8 cellular contexts compared by ENCODE assay signal in genomic region chr3:13009132-13009945, GRCh38.
DNase-seq lines count a peak whose midpoint lies in the region; ATAC-seq, FAIRE-seq and TF ChIP-seq lines count a peak whose summit lies in the region.

No MANE protein-coding gene starts in this region.

- WGBS in HepG2 (ENCODE audit: low lambda C conversion rate) = 94% methylated on average over 7 of the region's 16 CpGs
- 86% methylated on average over 13 of the region's 16 CpGs for WGBS in mammary epithelial cell (ENCODE audit: low coverage, missing lambda C conversion rate)

- no TSS peak for BruUV-seq in HepG2 (replicated peaks; lab: Mats Ljungman, UMichigan)
- BruUV-seq in mammary epithelial cell (replicated peaks; lab: Mats Ljungman, UMichigan) = no TSS peak

- H3K9me3 Mint-ChIP-seq in activated T-cell treated with anti-CD3 and anti-CD28 coated beads, Interleukin-2, amount 50 U/mL, for 4 hours = no peaks in the 10 kb centered on the region

- dilution Hi-C loops in mammary epithelial cell (cut with HindIII; ENCODE audit: low sequenced_read_pairs) = no loop called here

- H3K4me1 Mint-ChIP-seq in activated T-cell treated with anti-CD3 and anti-CD28 coated beads, Interleukin-2, amount 50 U/mL, for 4 hours (ENCODE audit: low read depth) = peaks cover 96% of the 10 kb centered on the region

- H4K20me1 ChIP-seq in HepG2 (ENCODE audit: insufficient read depth, low read length) (0 out of 2 replicates have a peak, but pooled peaks cover 4% of the 10 kb centered on the region), mammary epithelial cell (ENCODE audit: insufficient read depth, low read length) (no peaks in the 10 kb centered on the region)

- POLR2A ChIA-PET in HepG2 (lab: Yijun Ruan, JAX) = no interaction called here

- intact Hi-C loops in HepG2 (cut with micrococcal nuclease; ENCODE audit: unreplicated experiment) (no loop called here), mammary epithelial cell (cut with micrococcal nuclease) (no loop called here)

- H3K4me3 ChIP-seq in HepG2 (replicated peaks in 1 of 3; ENCODE audit: insufficient read depth in 1 of 3, low read depth in 2 of 3, low read length in 3 of 3) (no peak overlapping the region), mammary epithelial cell (replicated peaks in 1 of 3; ENCODE audit: insufficient read depth in 1 of 3, low read depth in 2 of 3, low read length in 3 of 3) (no peak overlapping the region)

- H3K27me3 ChIP-seq in HepG2 (ENCODE audit: control insufficient read depth in 1 of 2, insufficient read depth in 2 of 2, low read length in 2 of 2) (no peaks in the 10 kb centered on the region), mammary epithelial cell (ENCODE audit: insufficient read depth, low read length) (no peaks in the 10 kb centered on the region)

- TF ChIP-seq EP300 in HepG2 (IDR thresholded peaks at IDR 0.05; ENCODE audit: low read depth in 2 of 2, low read length in 2 of 2) = no peak
- no peak for TF ChIP-seq EP300 in HepG2 (CRISPR knock-in tag; IDR thresholded peaks at IDR 0.05; ENCODE audit: borderline replicate concordance)

- peak; percentile 35 for ATAC-seq in GM18502 (IDR thresholded peaks at IDR 0.05; ENCODE audit: poor library complexity, unreplicated experiment)
- ATAC-seq in activated T-cell treated with anti-CD3 and anti-CD28 coated beads, Interleukin-2, amount 50 U/mL, for 4 hours = no peak
- no peak for ATAC-seq in HepG2

- no peaks in the 10 kb centered on the region for H3K79me2 ChIP-seq in HepG2 (ENCODE audit: insufficient read depth, low read length)
- no peaks in the 10 kb centered on the region for H3K79me2 ChIP-seq in mammary epithelial cell (ENCODE audit: insufficient read depth, low read length)

- H3K27ac ChIP-seq in HepG2 (ENCODE audit: extremely low read length, insufficient read depth, low read length) = no peak overlapping the region
- H3K27ac ChIP-seq in mammary epithelial cell (ENCODE audit: insufficient read depth, low read depth, low read length) = no peak overlapping the region

- H3K36me3 Mint-ChIP-seq in activated T-cell treated with anti-CD3 and anti-CD28 coated beads, Interleukin-2, amount 50 U/mL, for 4 hours (ENCODE audit: insufficient read depth) = peaks cover 9% of the 10 kb centered on the region

- no peak for FAIRE-seq in HepG2 (lab: Jason Lieb, UNC)
- no peak for FAIRE-seq in RCC 7860 (lab: Jason Lieb, UNC)

- H3K4me1 ChIP-seq in HepG2 (ENCODE audit: insufficient read depth, low read length) = peaks cover 8% of the 10 kb centered on the region
- no peaks in the 10 kb centered on the region for H3K4me1 ChIP-seq in mammary epithelial cell (ENCODE audit: insufficient read depth, low read length)

- H3K9me3 ChIP-seq in HepG2 (ENCODE audit: low read length) (no peaks in the 10 kb centered on the region), mammary epithelial cell (replicated peaks; ENCODE audit: insufficient read depth, low read length) (no peaks in the 10 kb centered on the region)

- TF ChIP-seq CTCF in HepG2 (CRISPR knock-in tag; IDR thresholded peaks at IDR 0.05) (no peak), mammary epithelial cell (conservative IDR thresholded peaks at IDR 0.05 in 1 of 2, IDR thresholded peaks at IDR 0.05 in 1 of 2; ENCODE audit: extremely low read depth in 1 of 2, insufficient read depth in 1 of 2, low read depth in 1 of 2, low read length in 2 of 2) (no peak)

- in situ Hi-C loops in HepG2 (cut with HindIII; ENCODE audit: extremely low pct_ligation_motif_present, low pct_unique_long_range_greater_than_20kb) = no loop called here
- in situ Hi-C loops in mammary epithelial cell (cut with MboI; ENCODE audit: low sequenced_read_pairs in 2 of 2) = no loop called here

- H3K9ac ChIP-seq in HepG2 (ENCODE audit: insufficient read depth, low read depth, low read length) (no peak overlapping the region), mammary epithelial cell (ENCODE audit: insufficient read depth, low read length) (no peak overlapping the region)

- H3K36me3 ChIP-seq in HepG2 (replicated peaks in 1 of 2; ENCODE audit: control insufficient read depth in 1 of 2, insufficient read depth in 2 of 2, low read length in 2 of 2) (no peaks in the 10 kb centered on the region), mammary epithelial cell (ENCODE audit: insufficient read depth, low read length) (no peaks in the 10 kb centered on the region)

- CTCF ChIA-PET in HepG2 (lab: Yijun Ruan, JAX; ENCODE audit: low intra/inter-chr PET ratio, low total read pairs) (no interaction called here), mammary epithelial cell (lab: Charles Lee; ENCODE audit: low non-redundant PET) (no interaction called here)

- peak overlapping the region; percentile 63 for H3K4me3 Mint-ChIP-seq in activated T-cell treated with anti-CD3 and anti-CD28 coated beads, Interleukin-2, amount 50 U/mL, for 4 hours

- H3K4me2 ChIP-seq in HepG2 (ENCODE audit: low read depth, low read length) = no peak overlapping the region
- no peak overlapping the region for H3K4me2 ChIP-seq in mammary epithelial cell (ENCODE audit: insufficient read depth, low read depth, low read length)

- peak in 73 of 76 experiments; percentile 17 to 93 (median 79) for DNase-seq in HUDEP-2 (lab: John Stamatoyannopoulos, UW; ENCODE audit: unreplicated experiment in 76 of 76)
- no peak for DNase-seq in activated T-cell treated with anti-CD3 and anti-CD28 coated beads, Interleukin-2, amount 50 U/mL, for 4 hours
- no peak for DNase-seq in HepG2 (ENCODE audit: low spot score)
- DNase-seq in mammary epithelial cell = no peak
- no peak for DNase-seq in iPS-NIHi11 (ENCODE audit: low spot score)
- no peak for DNase-seq in NCI-H2107 treated with DMSO at 0.1 percent for 48 hours (lab: John Stamatoyannopoulos, UW; ENCODE audit: unreplicated experiment)
- DNase-seq in RCC 7860 (ENCODE audit: low spot score) = no peak

- no peak overlapping the region for H2AFZ ChIP-seq in HepG2 (ENCODE audit: low read length)
- H2AFZ ChIP-seq in mammary epithelial cell (ENCODE audit: low read depth, low read length) = no peak overlapping the region

- TF ChIP-seq RAD21 in HepG2 (CRISPR knock-in tag; IDR thresholded peaks at IDR 0.05) = no peak

- no peak for TF ChIP-seq POLR2A in HepG2 (IDR thresholded peaks at IDR 0.05; ENCODE audit: insufficient read depth in 1 of 2, low read depth in 2 of 2, low read length in 2 of 2)

- no peaks in the 10 kb centered on the region for H3K27me3 Mint-ChIP-seq in activated T-cell treated with anti-CD3 and anti-CD28 coated beads, Interleukin-2, amount 50 U/mL, for 4 hours (ENCODE audit: low read depth)

TF ChIP-seq in HepG2, 621 proteins besides CTCF, POLR2A, EP300 and RAD21 (continues in another document):
- TF ChIP-seq RARG (CRISPR knock-in tag; IDR thresholded peaks at IDR 0.05; ENCODE audit: low read depth) (no peak), PHF8 (CRISPR knock-in tag; IDR thresholded peaks at IDR 0.05) (no peak), ZBTB40 (IDR thresholded peaks at IDR 0.05) (no peak), ZBTB40 (CRISPR knock-in tag; IDR thresholded peaks at IDR 0.05) (no peak)

Comparison
In these comparisons a context has a peak if more than half of its experiments do, and no peak if none do; other contexts are left out.
1. DNase-seq: peak in HUDEP-2 (73 of 76); none in activated T-cell treated with anti-CD3 and anti-CD28 coated beads, Interleukin-2, amount 50 U/mL, for 4 hours (single experiment), HepG2 (single experiment), mammary epithelial cell (single experiment), iPS-NIHi11 (single experiment), NCI-H2107 treated with DMSO at 0.1 percent for 48 hours (single experiment) and RCC 7860 (single experiment).